In genomic region chr18:56574827-56575226, GRCh38 we compare ENCODE assay signal across 1 cellular context.
TF ChIP-seq lines count a peak whose summit lies in the region.

No MANE protein-coding gene starts in this region.

TF ChIP-seq in GM23338, 12 proteins besides CTCF, POLR2A, EP300 and RAD21 (continued from another document):
- no peak for TF ChIP-seq ZNF462 (CRISPR knock-in tag; IDR thresholded peaks at IDR 0.05)
- no peak for TF ChIP-seq JUNB (IDR thresholded peaks at IDR 0.05; ENCODE audit: unreplicated experiment)
- TF ChIP-seq ETS1 (IDR thresholded peaks at IDR 0.05): no peak
- TF ChIP-seq CREB1 (CRISPR knock-in tag; IDR thresholded peaks at IDR 0.05; ENCODE audit: low read depth): no peak
- no peak for TF ChIP-seq NANOG (IDR thresholded peaks at IDR 0.05; ENCODE audit: borderline replicate concordance)
- TF ChIP-seq EZH2 (IDR thresholded peaks at IDR 0.05; ENCODE audit: low read depth, unreplicated experiment): no peak
- TF ChIP-seq POLR2AphosphoS5 (IDR thresholded peaks at IDR 0.05; ENCODE audit: low read depth): no peak
